Comparison of ENCODE assay signal across 18 cellular contexts in genomic region chr15:70013647-70014310, GRCh38.
"Had no signal": no experiment of that assay in that cellular context is flagged by ENCODE, and none has a peak within 500 bp of the region (broad histone marks: within the 10 kb centered on the region; RNA-seq: fewer than 3 reads in every experiment).

No MANE protein-coding gene starts in this region.

- H3K9me3 Mint-ChIP-seq: neural progenitor cell; stimulated activated effector memory CD8-positive, alpha-beta T cell treated with anti-CD3 and anti-CD28 coated beads, Interleukin-12 subunit alpha, Interleukin-12 subunit beta, amount 100 ng/mL, for 72 hours had no signal

- H3K36me3 ChIP-seq: left ventricle myocardium inferior, neural progenitor cell, thoracic aorta, upper lobe of right lung had no signal

- ATAC-seq: activated T-cell treated with anti-CD3 and anti-CD28 coated beads, Interleukin-2, amount 50 U/mL, for 4 hours; foreskin keratinocyte; naive thymus-derived CD4-positive, alpha-beta T cell; upper lobe of right lung had no signal

- H2AFZ ChIP-seq: neural progenitor cell had no signal

- H3K36me3 Mint-ChIP-seq: neural progenitor cell; stimulated activated effector memory CD8-positive, alpha-beta T cell treated with anti-CD3 and anti-CD28 coated beads, Interleukin-12 subunit alpha, Interleukin-12 subunit beta, amount 100 ng/mL, for 72 hours had no signal

- H3K4me1 Mint-ChIP-seq: stimulated activated effector memory CD8-positive, alpha-beta T cell treated with anti-CD3 and anti-CD28 coated beads, Interleukin-12 subunit alpha, Interleukin-12 subunit beta, amount 100 ng/mL, for 72 hours had no signal

- H3K4me2 ChIP-seq: neural progenitor cell had no signal

- H3K27ac Mint-ChIP-seq: activated naive CD4-positive, alpha-beta T cell treated with anti-CD3 and anti-CD28 coated beads for 36 hours; neural progenitor cell; stimulated activated effector memory CD8-positive, alpha-beta T cell treated with anti-CD3 and anti-CD28 coated beads, Interleukin-12 subunit alpha, Interleukin-12 subunit beta, amount 100 ng/mL, for 72 hours had no signal

- H3K4me3 Mint-ChIP-seq: activated naive CD4-positive, alpha-beta T cell treated with anti-CD3 and anti-CD28 coated beads for 36 hours; activated T-cell treated with anti-CD3 and anti-CD28 coated beads, Interleukin-2, amount 50 U/mL, for 4 hours; brain; naive thymus-derived CD4-positive, alpha-beta T cell; neural progenitor cell; stimulated activated effector memory CD8-positive, alpha-beta T cell treated with anti-CD3 and anti-CD28 coated beads, Interleukin-12 subunit alpha, Interleukin-12 subunit beta, amount 100 ng/mL, for 72 hours had no signal

- DNase-seq: activated CD4-positive, alpha-beta T cell treated with anti-CD3 and anti-CD28 coated beads, Interleukin-2, amount 50 U/mL, for 1 hour; activated CD4-positive, CD25-positive, alpha-beta regulatory T cell treated with anti-CD3 and anti-CD28 coated beads, Interleukin-2, amount 50 U/mL, for 72 hours; activated CD8-positive, alpha-beta memory T cell treated with anti-CD3 and anti-CD28 coated beads, Interleukin-2, amount 50 U/mL, for 4 hours; activated naive CD4-positive, alpha-beta T cell treated with anti-CD3 and anti-CD28 coated beads for 36 hours; activated T-cell treated with anti-CD3 and anti-CD28 coated beads, Interleukin-2, amount 50 U/mL, for 4 hours; dorsolateral prefrontal cortex; foreskin keratinocyte; left ventricle myocardium inferior; mucosa of descending colon; naive thymus-derived CD4-positive, alpha-beta T cell; stimulated activated CD4-positive, alpha-beta T cell treated with anti-CD3 and anti-CD28 coated beads, Interleukin-4, amount 100 ng/mL, for 24 hours had no signal

- H3K9me3 ChIP-seq: mucosa of descending colon, thoracic aorta, upper lobe of right lung had no signal

- H3K27me3 ChIP-seq: neural progenitor cell, upper lobe of right lung had no signal

- H3K4me3 ChIP-seq: dorsolateral prefrontal cortex, left ventricle myocardium inferior, mucosa of descending colon, neural progenitor cell, skin epidermis, thoracic aorta, upper lobe of right lung had no signal

- H3K27ac ChIP-seq: dorsolateral prefrontal cortex, epithelial cell of prostate, foreskin keratinocyte, left ventricle myocardium inferior, neural progenitor cell, thoracic aorta, upper lobe of right lung had no signal

- H3K4me1 ChIP-seq: foreskin keratinocyte, left ventricle myocardium inferior, upper lobe of right lung had no signal
